ENCODE assay signal across 8 cellular contexts in the genomic region with DNA sequence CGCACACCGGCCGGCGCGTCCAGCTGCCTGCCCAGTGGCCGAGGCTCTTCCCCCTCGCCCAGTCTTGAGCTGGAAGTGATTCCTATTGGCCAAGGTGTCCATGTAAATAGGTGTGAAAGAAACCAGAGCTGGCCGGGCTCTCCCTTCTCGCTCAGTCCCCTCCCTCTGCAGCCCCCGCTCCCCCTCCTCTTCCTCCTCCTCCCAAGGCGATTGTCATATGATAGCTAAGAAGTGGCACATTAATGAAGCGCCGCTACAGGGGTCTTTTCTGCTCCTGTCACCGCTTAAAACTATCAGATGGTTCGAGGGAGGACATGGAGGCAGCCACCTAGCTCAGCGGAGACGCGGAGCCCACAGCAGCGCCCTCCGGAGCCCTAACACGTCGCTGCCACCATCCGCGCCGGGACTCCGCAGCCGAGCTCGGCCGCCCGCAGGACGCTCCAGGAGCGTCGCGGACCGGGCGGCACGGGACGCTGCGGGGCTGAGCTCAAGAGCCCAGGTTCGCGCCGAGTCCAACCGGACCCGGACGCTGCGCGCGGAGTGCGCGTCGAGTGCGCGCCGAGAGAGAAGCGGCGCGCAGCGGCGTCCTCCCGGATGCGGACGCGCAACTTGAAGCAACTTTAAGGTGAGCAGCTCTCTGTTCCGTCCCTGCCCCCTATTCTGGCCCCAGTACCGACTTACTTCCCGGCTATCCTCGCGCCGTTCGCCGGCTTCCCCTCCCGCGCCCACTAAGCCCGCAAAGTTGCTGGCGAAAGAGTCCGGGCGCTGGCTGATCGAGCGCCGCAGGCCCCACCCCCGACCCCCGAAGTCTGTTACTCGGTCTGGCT. TPM values are rescaled to one million over a fixed set of nuclear protein-coding genes. Genes with fewer than 3 reads are reported as not detected.
DNase-seq lines count a peak whose midpoint lies in the region; ATAC-seq and TF ChIP-seq lines count a peak whose summit lies in the region.

A gene (plus strand): TSS at position 293 of the 827 bp plus-strand sequence. CDS start 653 bp downstream, outside the sequence.

- POLR2A ChIA-PET in activated CD8-positive, alpha-beta T cell treated with anti-CD3 and anti-CD28 coated beads, Interleukin-2, amount 10 ng/mL, durations not matched to agents 7 days and 5 days (lab: Charles Lee), result interaction anchor here (0.7 to 1.4 kb wide), 6 partner anchors 8 to 86 kb away, joined by 3 to 4 read pairs (median 4); no protein-coding TSS in a partner anchor

- no peak for DNase-seq in heart right ventricle
- DNase-seq in right atrium auricular region (ENCODE audit: low spot score), result no peak
- DNase-seq in activated CD8-positive, alpha-beta T cell treated with anti-CD3 and anti-CD28 coated beads, Interleukin-2, amount 10 ng/mL, durations not matched to agents 7 days and 5 days, result peak; percentile 58
- DNase-seq in left lung, result peak in 1 of 2 donors; percentile 61
- peak in 1 of 2 donors; percentile 79 for DNase-seq in upper lobe of left lung
- no peak for DNase-seq in GF-D8 (lab: John Stamatoyannopoulos, UW)

- peak within 1 kb of the TSS in 9 of 10 donors; percentile 7 to 59 (median 50) for H3K4me3 ChIP-seq in heart right ventricle
- H3K4me3 ChIP-seq in right atrium auricular region, result peak within 1 kb of the TSS in 1 of 2 donors; percentile 42
- H3K4me3 ChIP-seq in left lung, result peak within 1 kb of the TSS in 1 of 2 donors; percentile 36
- H3K4me3 ChIP-seq in upper lobe of left lung, result peak within 1 kb of the TSS in 3 of 4 donors; percentile 38 to 56 (median 51)

- no peaks in the 10 kb centered on the region for H3K9me3 Mint-ChIP-seq in activated CD8-positive, alpha-beta T cell treated with anti-CD3 and anti-CD28 coated beads, Interleukin-2, amount 10 ng/mL, durations not matched to agents 7 days and 5 days (ENCODE audit: insufficient read depth)

- peaks cover 69% of the 10 kb centered on the region for H3K4me1 Mint-ChIP-seq in activated CD8-positive, alpha-beta T cell treated with anti-CD3 and anti-CD28 coated beads, Interleukin-2, amount 10 ng/mL, durations not matched to agents 7 days and 5 days (ENCODE audit: low read depth)

- CTCF ChIA-PET in activated CD8-positive, alpha-beta T cell treated with anti-CD3 and anti-CD28 coated beads, Interleukin-2, amount 10 ng/mL, durations not matched to agents 7 days and 5 days (lab: Charles Lee), result interaction anchor here (0.9 to 2.8 kb wide), 18 partner anchors 9 to 313 kb away, joined by 3 to 34 read pairs (median 4); no protein-coding TSS in a partner anchor

- 1 to 2% methylated on average over 80 to 83 of the region's 83 CpGs for WGBS in heart right ventricle, 2 donors
- 6 to 8% methylated on average over 18 to 66 of the region's 83 CpGs for WGBS in upper lobe of left lung, 2 donors

- H3K4me3 Mint-ChIP-seq in activated CD8-positive, alpha-beta T cell treated with anti-CD3 and anti-CD28 coated beads, Interleukin-2, amount 10 ng/mL, durations not matched to agents 7 days and 5 days, result peak within 1 kb of the TSS; percentile 94

- ATAC-seq in heart right ventricle (no peak), left lung (peak; percentile 21), upper lobe of left lung (ENCODE audit: low FRiP score in 2 of 2) (no peak), HG03095 (IDR thresholded peaks at IDR 0.05; ENCODE audit: unreplicated experiment) (no peak), GM21717 (IDR thresholded peaks at IDR 0.05; ENCODE audit: unreplicated experiment) (no peak)
- peak; percentile 34 for ATAC-seq in activated CD8-positive, alpha-beta T cell treated with anti-CD3 and anti-CD28 coated beads, Interleukin-2, amount 10 ng/mL, durations not matched to agents 7 days and 5 days

- H3K4me1 ChIP-seq in heart right ventricle (peaks cover 13 to 47% (median 32%) of the 10 kb centered on the region in 9 donors), right atrium auricular region (peaks cover 0 to 30% of the 10 kb centered on the region in 2 donors), left lung (peaks cover 22 to 34% of the 10 kb centered on the region in 2 donors), upper lobe of left lung (peaks cover 25 to 50% (median 31%) of the 10 kb centered on the region in 4 donors)

- no peaks in the 10 kb centered on the region for H3K9me3 ChIP-seq in heart right ventricle
- H3K9me3 ChIP-seq in right atrium auricular region, result no peaks in the 10 kb centered on the region
- no peaks in the 10 kb centered on the region for H3K9me3 ChIP-seq in left lung
- H3K9me3 ChIP-seq in upper lobe of left lung, result no peaks in the 10 kb centered on the region

- peak within 1 kb of the TSS; percentile 90 for H3K27ac Mint-ChIP-seq in activated CD8-positive, alpha-beta T cell treated with anti-CD3 and anti-CD28 coated beads, Interleukin-2, amount 10 ng/mL, durations not matched to agents 7 days and 5 days

- intact Hi-C loops in heart right ventricle (cut with DNase I), result no loop called here
- intact Hi-C loops in left lung (cut with DNase I), result no loop called here

- H3K27me3 ChIP-seq in heart right ventricle (peaks cover 31 to 100% (median 100%) of the 10 kb centered on the region in 7 donors), right atrium auricular region (peaks cover 62 to 90% of the 10 kb centered on the region in 2 donors), left lung (peaks cover 100% of the 10 kb centered on the region in 2 donors), upper lobe of left lung (peaks cover 0 to 88% (median 47%) of the 10 kb centered on the region in 4 donors)

- TF ChIP-seq CTCF in heart right ventricle (IDR thresholded peaks at IDR 0.05) (peak in 1 of 9 donors; percentile 8), right atrium auricular region (IDR thresholded peaks at IDR 0.05) (no peak), left lung (IDR thresholded peaks at IDR 0.05) (no peak), upper lobe of left lung (IDR thresholded peaks at IDR 0.05) (no peak)

- no peak for TF ChIP-seq POLR2A in upper lobe of left lung (IDR thresholded peaks at IDR 0.05)

- H3K36me3 ChIP-seq in heart right ventricle (peaks cover 0 to 5% (median 0%) of the 10 kb centered on the region in 9 donors), right atrium auricular region (no peaks in the 10 kb centered on the region), left lung (no peaks in the 10 kb centered on the region), upper lobe of left lung (no peaks in the 10 kb centered on the region)

- peaks cover 88% of the 10 kb centered on the region for H3K27me3 Mint-ChIP-seq in activated CD8-positive, alpha-beta T cell treated with anti-CD3 and anti-CD28 coated beads, Interleukin-2, amount 10 ng/mL, durations not matched to agents 7 days and 5 days (ENCODE audit: low read depth)

- peaks cover 27% of the 10 kb centered on the region for H3K36me3 Mint-ChIP-seq in activated CD8-positive, alpha-beta T cell treated with anti-CD3 and anti-CD28 coated beads, Interleukin-2, amount 10 ng/mL, durations not matched to agents 7 days and 5 days (ENCODE audit: low read depth)

- TF ChIP-seq EP300 in upper lobe of left lung (IDR thresholded peaks at IDR 0.05), result no peak

- no peak within 1 kb of the TSS for H3K27ac ChIP-seq in heart right ventricle
- no peak within 1 kb of the TSS for H3K27ac ChIP-seq in right atrium auricular region
- H3K27ac ChIP-seq in left lung, result no peak within 1 kb of the TSS
- no peak within 1 kb of the TSS for H3K27ac ChIP-seq in upper lobe of left lung

RNA-seq across cellular contexts. Expression of the gene that starts here (rescaled TPM):
- total RNA-seq in heart right ventricle, result not detected
- polyA plus RNA-seq in heart right ventricle, result not detected
- not detected for total RNA-seq in right atrium auricular region
- total RNA-seq in activated CD8-positive, alpha-beta T cell treated with anti-CD3 and anti-CD28 coated beads, Interleukin-2, amount 10 ng/mL, durations not matched to agents 7 days and 5 days, result under 1 TPM; 0.50 to 0.52 TPM
- not detected for total RNA-seq in left lung
- not detected for total RNA-seq in upper lobe of left lung

Comparison
In these comparisons a context has a peak if more than half of its experiments do, and no peak if none do; other contexts are left out.
1. Peak in DNase-seq and ATAC-seq in activated CD8-positive, alpha-beta T cell treated with anti-CD3 and anti-CD28 coated beads, Interleukin-2, amount 10 ng/mL, durations not matched to agents 7 days and 5 days; RNA of the gene not detected or under 1 TPM.
2. Peak in ATAC-seq in left lung; RNA of the gene not detected or under 1 TPM.